1 cellular context compared by ENCODE assay signal in genomic region chr12:83005534-83006197, GRCh38.
TF ChIP-seq lines count a peak whose summit lies in the region.

No MANE protein-coding gene starts in this region.

TF ChIP-seq in GM12878, 131 proteins besides CTCF, POLR2A, EP300 and RAD21 (continued from another document):
- TF ChIP-seq TCF12 (IDR thresholded peaks at IDR 0.05; ENCODE audit: low read depth, low read length): peak; percentile 90
- 0 out of 2 replicates have a peak, but pooled peaks have one; percentile 14 for TF ChIP-seq CREM (IDR thresholded peaks at IDR 0.05; ENCODE audit: low read depth)
- no peak for TF ChIP-seq ZNF384 (IDR thresholded peaks at IDR 0.05; ENCODE audit: borderline replicate concordance, low read depth, low read length)
- peak; percentile 75 for TF ChIP-seq RELA (IDR thresholded peaks at IDR 0.05; ENCODE audit: borderline replicate concordance, partially characterized antibody)
- no peak for TF ChIP-seq LARP7 (IDR thresholded peaks at IDR 0.05)
- no peak for TF ChIP-seq CBX5 (IDR thresholded peaks at IDR 0.05; ENCODE audit: low read depth)
- no peak for TF ChIP-seq SUZ12 (IDR thresholded peaks at IDR 0.05; ENCODE audit: unreplicated experiment)
- TF ChIP-seq SP1 (IDR thresholded peaks at IDR 0.05; ENCODE audit: low read depth, low read length): no peak
- TF ChIP-seq MAX (IDR thresholded peaks at IDR 0.05; ENCODE audit: low read depth, low read length): no peak
- TF ChIP-seq ETV6 (conservative IDR thresholded peaks at IDR 0.05 in 1 of 2, IDR thresholded peaks at IDR 0.05 in 1 of 2; ENCODE audit: borderline replicate concordance in 1 of 2, low read depth in 1 of 2): no peak
